In genomic region chr19:50461066-50461875, GRCh38 we compare ENCODE assay signal across 9 cellular contexts. TPM values are rescaled to one million over a fixed set of nuclear protein-coding genes. Genes with fewer than 3 reads are reported as not detected.
DNase-seq lines count a peak whose midpoint lies in the region; TF ChIP-seq lines count a peak whose summit lies in the region.
"Had no signal": no experiment of that assay in that cellular context is flagged by ENCODE, and none has a peak within 500 bp of the region (broad histone marks: within the 10 kb centered on the region; RNA-seq: fewer than 3 reads in every experiment).

No MANE protein-coding gene starts in this region.

- WGBS in esophagus squamous epithelium, 2 donors = 13 to 24% methylated on average over 15 to 20 of the region's 28 CpGs
- WGBS in suprapubic skin = 37% methylated on average over 28 of the region's 28 CpGs

- TF ChIP-seq POLR2A in esophagus squamous epithelium (IDR thresholded peaks at IDR 0.05) = no peak
- no peak for TF ChIP-seq POLR2A in suprapubic skin (IDR thresholded peaks at IDR 0.05)

- peaks cover 16% of the 10 kb centered on the region for H3K4me1 Mint-ChIP-seq in neural crest cell

- H3K27me3 ChIP-seq in HL-60 (ENCODE audit: insufficient read depth, poor library complexity, severe bottlenecking) = no peaks in the 10 kb centered on the region
- no peaks in the 10 kb centered on the region for H3K27me3 ChIP-seq in NT2/D1 (ENCODE audit: insufficient read depth, insufficient read length)
- H3K27me3 ChIP-seq in esophagus squamous epithelium = peaks cover 0 to 78% (median 5%) of the 10 kb centered on the region in 4 donors
- H3K27me3 ChIP-seq in suprapubic skin = peaks cover 53% of the 10 kb centered on the region

- H3K9me3 ChIP-seq in NT2/D1 (ENCODE audit: insufficient read depth, low read length) = no peaks in the 10 kb centered on the region
- no peaks in the 10 kb centered on the region for H3K9me3 ChIP-seq in esophagus squamous epithelium
- H3K9me3 ChIP-seq in suprapubic skin = no peaks in the 10 kb centered on the region

- H3K36me3 ChIP-seq in NT2/D1 (ENCODE audit: insufficient read depth, insufficient read length, low read length) = no peaks in the 10 kb centered on the region
- no peaks in the 10 kb centered on the region for H3K36me3 ChIP-seq in esophagus squamous epithelium
- H3K36me3 ChIP-seq in suprapubic skin = no peaks in the 10 kb centered on the region

- no peaks in the 10 kb centered on the region for H3K36me3 Mint-ChIP-seq in neural crest cell (ENCODE audit: low read depth)

- TF ChIP-seq CTCF in HL-60 (IDR thresholded peaks at IDR 0.05; ENCODE audit: insufficient read depth, low read length) (peak; percentile 90), esophagus squamous epithelium (IDR thresholded peaks at IDR 0.05) (peak; percentile 72 to 83 (median 78)), neural crest cell (conservative IDR thresholded peaks at IDR 0.05) (peak; percentile 81), suprapubic skin (IDR thresholded peaks at IDR 0.05) (peak; percentile 61 to 88)

- H3K27me3 Mint-ChIP-seq in neural crest cell (ENCODE audit: low read depth) = peaks cover 14% of the 10 kb centered on the region

- H3K4me3 ChIP-seq in HL-60 (replicated peaks; ENCODE audit: insufficient read depth, low read length) (no peak overlapping the region), NT2/D1 (ENCODE audit: insufficient read length, low read depth) (no peak overlapping the region), esophagus squamous epithelium (no peak overlapping the region), suprapubic skin (no peak overlapping the region)

- no peak for TF ChIP-seq EP300 in suprapubic skin (IDR thresholded peaks at IDR 0.05)

- H3K27ac Mint-ChIP-seq in neural crest cell (ENCODE audit: unreplicated experiment) = peak overlapping the region; percentile 37

- intact Hi-C loops in esophagus squamous epithelium (cut with DNase I) = loop anchor here (5.0 kb wide), 1 partner anchor 94 kb away; the partner anchor contains the start of gene NAPSA

- no peak overlapping the region for H3K4me3 Mint-ChIP-seq in neural crest cell

- H3K27ac ChIP-seq in HL-60 (replicated peaks) (no peak overlapping the region), esophagus squamous epithelium (no peak overlapping the region), suprapubic skin (no peak overlapping the region)

- in situ Hi-C loops in G401 (cut with HindIII; ENCODE audit: low sequenced_read_pairs) = no loop called here

- H3K4me1 ChIP-seq in NT2/D1 (ENCODE audit: insufficient read depth, insufficient read length) (no peaks in the 10 kb centered on the region), esophagus squamous epithelium (peaks cover 0 to under 1% (median 0%) of the 10 kb centered on the region in 3 donors), suprapubic skin (peaks cover 1% of the 10 kb centered on the region)

- peak; percentile 45 for DNase-seq in G401 (ENCODE audit: low spot score)
- DNase-seq in HL-60 (ENCODE audit: low read depth in 1 of 2, low spot score in 1 of 2) = peak; percentile 24 to 58
- peak; percentile 43 for DNase-seq in NT2/D1 (ENCODE audit: low read depth, low spot score)
- peak; percentile 32 for DNase-seq in activated T-cell treated with anti-CD3 and anti-CD28 coated beads for 1 hour (ENCODE audit: low read depth)
- DNase-seq in esophagus squamous epithelium (lab: John Stamatoyannopoulos, UW) = no peak
- peak; percentile 68 for DNase-seq in neural crest cell (ENCODE audit: low read depth, low spot score)
- DNase-seq in suprapubic skin (ENCODE audit: low spot score in 2 of 2) = no peak
- no peak for DNase-seq in GF-D8 (lab: John Stamatoyannopoulos, UW)

- peaks cover 2% of the 10 kb centered on the region for H3K9me3 Mint-ChIP-seq in neural crest cell

- peak overlapping the region; percentile 42 for H3K9ac ChIP-seq in NT2/D1 (ENCODE audit: insufficient read length, low read depth)

RNA-seq across cellular contexts. Expression of gene EMC10, which starts 15.0 kb away (rescaled TPM):
- total RNA-seq in G401 (2014; rRNA removed; shearing (Covaris generic)) = 104 and 113 TPM in 2 replicates
- total RNA-seq in esophagus squamous epithelium (10 to 100 TPM; 50.2 to 76.1 (median 59.7) TPM), neural crest cell (125 and 129 TPM in 2 replicates), suprapubic skin (10 to 100 TPM; 34.9 to 77.2 (median 71.1) TPM)

RNA-seq across cellular contexts. Expression of gene GARIN5A, which starts 15.4 kb away (rescaled TPM):
- 0.10 and 1.5 TPM in 2 replicates for total RNA-seq in G401 (2014; rRNA removed; shearing (Covaris generic))
- total RNA-seq in esophagus squamous epithelium (1 to 10 TPM in 3 of 4 donors, under 1 TPM in 1; 0.53 to 2.0 (median 1.5) TPM), neural crest cell (1.1 and 1.3 TPM in 2 replicates), suprapubic skin (1 to 10 TPM in 3 of 4 donors, not detected in 1; 3.9 to 5.0 (median 4.2) TPM)
- total RNA-seq: glomerular endothelial cell had no signal

RNA-seq across cellular contexts. Expression of gene MYBPC2, which starts 28.6 kb away (rescaled TPM):
- 0.55 TPM in 1 of 2 replicates, not detected in the other for total RNA-seq in G401 (2014; rRNA removed; shearing (Covaris generic))
- total RNA-seq in esophagus squamous epithelium = under 1 TPM in 1 of 4 donors, not detected in 3; 0.19 TPM
- not detected in 2 replicates for total RNA-seq in neural crest cell
- total RNA-seq in suprapubic skin = under 1 TPM in 1 of 4 donors, not detected in 3; 0.29 TPM
- total RNA-seq: glomerular endothelial cell had no signal

RNA-seq across cellular contexts. Expression of gene SPIB, which starts 42.5 kb away (rescaled TPM):
- 0.44 TPM in 1 of 2 replicates, not detected in the other for total RNA-seq in G401 (2014; rRNA removed; shearing (Covaris generic))
- total RNA-seq in esophagus squamous epithelium (under 1 TPM in 1 of 4 donors, not detected in 3; 0.32 TPM), neural crest cell (not detected in 2 replicates), suprapubic skin (not detected)
- total RNA-seq: glomerular endothelial cell had no signal

RNA-seq across cellular contexts. Expression of gene JOSD2, which starts 49.7 kb away (rescaled TPM):
- 13.6 and 33.3 TPM in 2 replicates for total RNA-seq in G401 (2014; rRNA removed; shearing (Covaris generic))
- total RNA-seq in esophagus squamous epithelium (10 to 100 TPM; 26.3 to 45.1 (median 34.9) TPM), neural crest cell (10.9 and 13.5 TPM in 2 replicates), suprapubic skin (10 to 100 TPM in 3 of 4 donors, 1 to 10 TPM in 1; 9.3 to 31.7 (median 28.7) TPM)

Comparison
In these comparisons a context has a peak if more than half of its experiments do, and no peak if none do; other contexts are left out.
1. DNase-seq: peak in G401 (single experiment), HL-60 (2 of 2), NT2/D1 (single experiment), activated T-cell treated with anti-CD3 and anti-CD28 coated beads for 1 hour (single experiment) and neural crest cell (single experiment); none in esophagus squamous epithelium (single experiment), suprapubic skin (0 of 2) and GF-D8 (single experiment).
2. Peak in every context shown above with its lines, with median percentiles within 50 percentile points of each other: CTCF ChIP-seq.